Comparison of ENCODE assay signal across 1 cellular context in the genomic region with DNA sequence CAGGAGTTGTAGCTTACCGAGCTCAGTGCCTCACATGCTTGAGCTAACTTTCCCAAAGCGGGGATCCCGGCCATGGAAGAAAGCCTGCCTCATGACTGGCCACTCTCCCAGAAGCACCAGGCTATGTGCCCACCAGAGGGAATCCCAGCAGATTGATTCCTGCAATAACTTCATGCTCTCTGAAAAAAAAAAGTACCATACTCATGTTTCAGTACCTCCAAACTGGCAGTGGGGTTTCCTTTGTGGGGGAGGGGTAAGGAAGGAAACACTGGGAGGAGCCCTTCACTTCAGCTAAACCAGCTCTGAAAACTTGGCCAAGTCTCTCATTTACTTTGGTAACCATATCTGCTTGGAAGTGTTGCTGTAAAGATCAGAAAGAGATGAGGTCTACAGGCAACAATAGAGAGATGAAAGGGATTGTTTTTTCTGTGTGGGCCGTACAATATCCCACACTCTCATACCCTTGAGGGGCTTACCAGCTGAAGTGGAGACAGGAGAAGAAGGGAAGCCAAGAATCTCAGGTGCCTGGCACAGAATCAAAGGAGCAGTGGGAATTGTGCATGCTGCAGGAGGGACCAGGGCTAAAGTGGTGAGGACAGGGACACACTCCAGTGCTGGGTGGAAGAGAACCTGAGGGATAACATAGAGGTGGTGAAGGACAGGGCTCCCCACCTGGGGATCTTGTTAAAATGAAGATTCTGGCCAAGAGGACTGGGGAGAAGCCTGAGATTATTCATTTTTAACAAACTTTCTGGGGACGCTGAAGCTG.
TF ChIP-seq lines count a peak whose summit lies in the region.

No MANE protein-coding gene starts in this region.

TF ChIP-seq in H1, 55 proteins besides CTCF, POLR2A, EP300 and RAD21:
- no peak for TF ChIP-seq RFX5 (IDR thresholded peaks at IDR 0.05; ENCODE audit: borderline replicate concordance, low read depth, low read length)
